Comparison of ENCODE assay signal across 12 cellular contexts in the genomic region with DNA sequence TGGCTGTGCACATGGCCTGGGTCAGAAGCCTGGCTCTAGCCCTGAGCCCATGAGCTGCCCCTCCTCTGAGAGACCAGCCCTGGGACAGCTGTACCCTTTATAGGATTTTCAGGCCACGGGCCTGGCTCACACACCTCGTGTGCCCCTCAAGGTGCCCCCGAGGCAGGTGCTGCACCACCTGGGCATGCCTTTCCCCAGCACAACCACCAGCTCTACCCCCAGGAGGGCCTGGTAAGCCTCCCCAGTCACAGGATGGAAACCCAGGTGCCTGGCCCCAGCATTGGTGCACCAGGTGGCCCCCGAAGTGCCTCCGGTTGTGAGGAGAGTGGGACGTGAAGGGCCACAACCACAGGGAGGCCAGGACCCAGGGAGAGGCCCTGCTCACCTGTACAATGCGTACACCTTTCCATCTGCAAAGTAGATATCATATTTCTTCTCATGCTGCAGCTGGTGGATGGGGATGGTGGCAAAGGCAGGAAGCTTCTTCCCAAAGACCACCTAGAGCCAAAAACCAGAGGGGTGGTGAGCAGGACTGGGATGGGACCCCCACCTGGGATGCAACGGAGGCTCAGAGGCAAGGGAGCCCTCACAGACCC. TPM values are rescaled to one million over a fixed set of nuclear protein-coding genes. Genes with fewer than 3 reads are reported as not detected.
"Had no signal": no experiment of that assay in that cellular context is flagged by ENCODE, and none has a peak within 500 bp of the region (broad histone marks: within the 10 kb centered on the region; RNA-seq: fewer than 3 reads in every experiment).

No MANE protein-coding gene starts in this region.

- H2AFZ ChIP-seq: parathyroid adenoma had no signal

- H3K27me3 Mint-ChIP-seq: activated CD8-positive, alpha-beta T cell treated with anti-CD3 and anti-CD28 coated beads for 36 hours; activated naive CD8-positive, alpha-beta T cell treated with anti-CD3 and anti-CD28 coated beads, Interleukin-2, amount 10 ng/mL, durations not matched to agents 7 days and 5 days; memory B cell had no signal

- H3K4me3 ChIP-seq: upper lobe of left lung had no signal

- H3K9ac ChIP-seq: parathyroid adenoma had no signal

- H3K4me3 Mint-ChIP-seq: activated CD8-positive, alpha-beta T cell treated with anti-CD3 and anti-CD28 coated beads for 36 hours; activated naive CD8-positive, alpha-beta T cell treated with anti-CD3 and anti-CD28 coated beads, Interleukin-2, amount 10 ng/mL, durations not matched to agents 7 days and 5 days; activated T-cell treated with anti-CD3 and anti-CD28 coated beads, Interleukin-2, amount 50 U/mL, for 72 hours; memory B cell; T-helper 2 cell treated with Interferon-gamma antibody and Interleukin-4, amounts not matched to agents 5 μg/mL and 100 μg/mL, for 36 hours had no signal

- FAIRE-seq: islet of Langerhans had no signal

- H3K27ac ChIP-seq: breast epithelium, parathyroid adenoma had no signal

- H3K9me3 Mint-ChIP-seq: activated CD8-positive, alpha-beta T cell treated with anti-CD3 and anti-CD28 coated beads for 36 hours; activated naive CD8-positive, alpha-beta T cell treated with anti-CD3 and anti-CD28 coated beads, Interleukin-2, amount 10 ng/mL, durations not matched to agents 7 days and 5 days; activated T-cell treated with anti-CD3 and anti-CD28 coated beads, Interleukin-2, amount 50 U/mL, for 72 hours; memory B cell; T-helper 2 cell treated with Interferon-gamma antibody and Interleukin-4, amounts not matched to agents 5 μg/mL and 100 μg/mL, for 36 hours had no signal

- H3K27ac Mint-ChIP-seq: activated CD8-positive, alpha-beta T cell treated with anti-CD3 and anti-CD28 coated beads for 36 hours; activated naive CD8-positive, alpha-beta T cell treated with anti-CD3 and anti-CD28 coated beads, Interleukin-2, amount 10 ng/mL, durations not matched to agents 7 days and 5 days; activated T-cell treated with anti-CD3 and anti-CD28 coated beads, Interleukin-2, amount 50 U/mL, for 72 hours; memory B cell; T-helper 2 cell treated with Interferon-gamma antibody and Interleukin-4, amounts not matched to agents 5 μg/mL and 100 μg/mL, for 36 hours had no signal

- H3K27me3 ChIP-seq: breast epithelium, heart right ventricle, upper lobe of left lung had no signal

- H3K9me3 ChIP-seq: breast epithelium, heart right ventricle, upper lobe of left lung had no signal

RNA-seq across cellular contexts. Expression of gene NPW, which starts 16.3 kb away (rescaled TPM):
- total RNA-seq: breast epithelium, right cardiac atrium had no signal
- polyA plus RNA-seq: right cardiac atrium had no signal

RNA-seq across cellular contexts. Expression of gene NOXO1, which starts 22.1 kb away (rescaled TPM):
- total RNA-seq: aorta, heart right ventricle, right cardiac atrium had no signal
